Comparison of ENCODE assay signal across 13 cellular contexts in the genomic region with DNA sequence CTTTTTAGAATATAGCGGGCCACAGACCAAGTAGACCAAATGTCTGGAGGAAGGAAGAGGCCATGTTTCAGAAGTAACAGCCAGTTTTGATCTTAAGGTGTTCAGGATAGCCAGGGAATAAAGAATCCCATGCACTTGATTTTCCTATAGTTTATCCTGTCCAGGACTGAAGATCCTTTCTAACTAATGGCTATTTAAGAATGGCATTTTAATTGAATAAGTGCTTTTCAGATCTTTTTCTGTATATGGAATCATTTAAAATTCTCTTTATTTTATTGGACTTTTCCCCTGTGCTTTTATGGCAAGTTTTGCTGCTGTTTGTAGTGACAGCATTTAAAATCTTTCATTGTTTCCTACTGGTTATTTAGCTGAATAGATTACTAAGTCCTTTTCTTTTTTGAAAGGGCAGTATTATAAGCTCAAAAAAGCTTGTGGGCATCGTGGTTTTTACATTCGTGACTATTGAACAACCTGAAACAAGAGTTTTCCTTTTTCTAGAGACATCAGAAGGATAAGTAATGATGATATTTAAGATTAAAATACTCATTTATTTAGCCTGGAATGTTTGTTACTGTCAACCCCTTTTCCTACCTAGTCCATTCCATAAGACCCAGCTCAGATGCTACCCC. TPM values are rescaled to one million over a fixed set of nuclear protein-coding genes. Genes with fewer than 3 reads are reported as not detected.
A peak's percentile ranks its signal among the peaks of the same experiment; 100 is the strongest.
DNase-seq lines count a peak whose midpoint lies in the region; ATAC-seq and TF ChIP-seq lines count a peak whose summit lies in the region.
"Had no signal": no experiment of that assay in that cellular context is flagged by ENCODE, and none has a peak within 500 bp of the region (broad histone marks: within the 10 kb centered on the region; RNA-seq: fewer than 3 reads in every experiment).

No MANE protein-coding gene starts in this region.

- H3K27ac ChIP-seq in CD4-positive, CD25-positive, alpha-beta regulatory T cell (ENCODE audit: insufficient read depth, low read length, poor library complexity, severe bottlenecking) = peak overlapping the region; percentile 83
- H3K27ac ChIP-seq: HL-60 had no signal

- no peaks in the 10 kb centered on the region for H3K9me3 ChIP-seq in CD4-positive, CD25-positive, alpha-beta regulatory T cell (ENCODE audit: control insufficient read depth in 2 of 2, low read length in 2 of 2)

- no peak for DNase-seq in CD4-positive, CD25-positive, alpha-beta regulatory T cell
- no peak for DNase-seq in progenitor cell of endocrine pancreas (ENCODE audit: low spot score, unreplicated experiment)
- DNase-seq in iPS-NIHi11 (ENCODE audit: low spot score) = no peak
- DNase-seq in AG20443 (ENCODE audit: low spot score) = no peak
- DNase-seq: C1 segment of cervical spinal cord; central memory CD4-positive, alpha-beta T cell; kidney glomerular epithelial cell; stimulated activated CD4-positive, alpha-beta T cell treated with anti-CD3 and anti-CD28 coated beads, Interleukin-2, amount 100 ng/mL, for 24 hours had no signal

- H3K36me3 Mint-ChIP-seq in CD4-positive, CD25-positive, alpha-beta regulatory T cell = no peaks in the 10 kb centered on the region
- no peaks in the 10 kb centered on the region for H3K36me3 Mint-ChIP-seq in IgD-negative memory B cell
- H3K36me3 Mint-ChIP-seq in activated naive CD8-positive, alpha-beta T cell = peaks cover 4% of the 10 kb centered on the region
- H3K36me3 Mint-ChIP-seq in nephron (ENCODE audit: low read depth) = no peaks in the 10 kb centered on the region
- no peaks in the 10 kb centered on the region for H3K36me3 Mint-ChIP-seq in progenitor cell of endocrine pancreas (ENCODE audit: insufficient read depth)

- ATAC-seq in CD4-positive, CD25-positive, alpha-beta regulatory T cell (ENCODE audit: low read depth in 2 of 2) = no peak
- no peak for ATAC-seq in GM18502 (IDR thresholded peaks at IDR 0.05; ENCODE audit: poor library complexity, unreplicated experiment)

- H3K27me3 ChIP-seq in CD4-positive, CD25-positive, alpha-beta regulatory T cell (ENCODE audit: control insufficient read depth, insufficient read depth, low read length) = no peaks in the 10 kb centered on the region

- peak overlapping the region; percentile 87 to 95 (median 88) for H3K27ac Mint-ChIP-seq in CD4-positive, CD25-positive, alpha-beta regulatory T cell
- peak overlapping the region in 2 of 3 donors; percentile 10 to 44 for H3K27ac Mint-ChIP-seq in IgD-negative memory B cell
- peak overlapping the region; percentile 79 for H3K27ac Mint-ChIP-seq in activated naive CD8-positive, alpha-beta T cell
- H3K27ac Mint-ChIP-seq in nephron = peak overlapping the region; percentile 16 to 55 (median 20)
- H3K27ac Mint-ChIP-seq in progenitor cell of endocrine pancreas = no peak overlapping the region

- H3K9me3 Mint-ChIP-seq in CD4-positive, CD25-positive, alpha-beta regulatory T cell = peaks cover 0 to 1% (median 0%) of the 10 kb centered on the region in 7 donors
- H3K9me3 Mint-ChIP-seq in IgD-negative memory B cell = no peaks in the 10 kb centered on the region
- H3K9me3 Mint-ChIP-seq in activated naive CD8-positive, alpha-beta T cell (ENCODE audit: low read depth) = no peaks in the 10 kb centered on the region
- no peaks in the 10 kb centered on the region for H3K9me3 Mint-ChIP-seq in nephron
- H3K9me3 Mint-ChIP-seq in progenitor cell of endocrine pancreas (ENCODE audit: low read depth) = no peaks in the 10 kb centered on the region

- TF ChIP-seq CTCF in nephron (IDR thresholded peaks at IDR 0.05; ENCODE audit: unreplicated experiment in 3 of 3) (no peak), progenitor cell of endocrine pancreas (IDR thresholded peaks at IDR 0.05; ENCODE audit: unreplicated experiment) (no peak)

- peak overlapping the region; percentile 94 to 98 (median 96) for H3K4me3 Mint-ChIP-seq in CD4-positive, CD25-positive, alpha-beta regulatory T cell
- H3K4me3 Mint-ChIP-seq in IgD-negative memory B cell = peak overlapping the region; percentile 39 to 99 (median 90)
- peak overlapping the region; percentile 94 for H3K4me3 Mint-ChIP-seq in activated naive CD8-positive, alpha-beta T cell
- H3K4me3 Mint-ChIP-seq in nephron = peak overlapping the region; percentile 76 to 97 (median 89)
- no peak overlapping the region for H3K4me3 Mint-ChIP-seq in progenitor cell of endocrine pancreas (ENCODE audit: low read depth)

- peaks cover 42% of the 10 kb centered on the region for H3K4me1 ChIP-seq in CD4-positive, CD25-positive, alpha-beta regulatory T cell (ENCODE audit: control insufficient read depth, insufficient read depth, low read length, poor library complexity, severe bottlenecking)

- peak overlapping the region; percentile 91 for H3K4me3 ChIP-seq in CD4-positive, CD25-positive, alpha-beta regulatory T cell (ENCODE audit: low read depth, low read length)

- H3K4me1 Mint-ChIP-seq in CD4-positive, CD25-positive, alpha-beta regulatory T cell = peaks cover 37 to 76% (median 55%) of the 10 kb centered on the region in 4 donors
- H3K4me1 Mint-ChIP-seq in IgD-negative memory B cell (peaks cover 41 to 47% (median 46%) of the 10 kb centered on the region in 3 donors), nephron (peaks cover 40% of the 10 kb centered on the region), progenitor cell of endocrine pancreas (ENCODE audit: low read depth) (peaks cover 20% of the 10 kb centered on the region)
- peaks cover 35% of the 10 kb centered on the region for H3K4me1 Mint-ChIP-seq in activated naive CD8-positive, alpha-beta T cell (ENCODE audit: low read depth)

- no peaks in the 10 kb centered on the region for H3K36me3 ChIP-seq in CD4-positive, CD25-positive, alpha-beta regulatory T cell (ENCODE audit: control insufficient read depth, insufficient read depth, low read length)

- no peaks in the 10 kb centered on the region for H3K27me3 Mint-ChIP-seq in CD4-positive, CD25-positive, alpha-beta regulatory T cell
- H3K27me3 Mint-ChIP-seq in IgD-negative memory B cell = no peaks in the 10 kb centered on the region
- H3K27me3 Mint-ChIP-seq in activated naive CD8-positive, alpha-beta T cell = no peaks in the 10 kb centered on the region
- peaks cover 3% of the 10 kb centered on the region for H3K27me3 Mint-ChIP-seq in nephron (ENCODE audit: low read depth)
- no peaks in the 10 kb centered on the region for H3K27me3 Mint-ChIP-seq in progenitor cell of endocrine pancreas

RNA-seq across cellular contexts. Expression of gene INPP5F, which starts 2.4 kb away (rescaled TPM):
- 22.1 TPM for total RNA-seq in CD4-positive, CD25-positive, alpha-beta regulatory T cell
- 10 to 100 TPM; 10.4 to 14.3 (median 10.9) TPM for polyA plus RNA-seq in CD4-positive, CD25-positive, alpha-beta regulatory T cell
- 12.0 TPM for polyA plus RNA-seq in IgD-negative memory B cell
- total RNA-seq in progenitor cell of endocrine pancreas = 46.1 and 47.0 TPM in 2 replicates
